In genomic region chr10:33265621-33266020, GRCh38 we compare ENCODE assay signal across 14 cellular contexts.
DNase-seq lines count a peak whose midpoint lies in the region; ATAC-seq and TF ChIP-seq lines count a peak whose summit lies in the region.
"Had no signal": no experiment of that assay in that cellular context is flagged by ENCODE, and none has a peak within 500 bp of the region (broad histone marks: within the 10 kb centered on the region; RNA-seq: fewer than 3 reads in every experiment).

No MANE protein-coding gene starts in this region.

- TF ChIP-seq CTCF in Calu3 (IDR thresholded peaks at IDR 0.05; ENCODE audit: unreplicated experiment) (no peak), ovary (IDR thresholded peaks at IDR 0.05) (no peak)

- H3K36me3 Mint-ChIP-seq in Calu3 (ENCODE audit: insufficient read depth, unreplicated experiment), result peaks cover 35% of the 10 kb centered on the region
- H3K36me3 Mint-ChIP-seq in activated T-cell treated with anti-CD3 and anti-CD28 coated beads, Interleukin-2, amount 50 U/mL, for 72 hours (ENCODE audit: insufficient read depth in 2 of 2), result peaks cover 1 to 2% of the 10 kb centered on the region in 2 donors

- H3K27ac ChIP-seq in mesendoderm (ENCODE audit: low read depth, low read length) (no peak overlapping the region), ovary (no peak overlapping the region)
- H3K27ac ChIP-seq: upper lobe of left lung had no signal

- H2BK120ac ChIP-seq in mesendoderm (ENCODE audit: low read depth, low read length), result no peak overlapping the region

- no peak overlapping the region for H2BK15ac ChIP-seq in mesendoderm (replicated peaks; ENCODE audit: low read depth)

- no peak overlapping the region for H3K18ac ChIP-seq in mesendoderm (ENCODE audit: low read length)

- no peak overlapping the region for H3K4me3 ChIP-seq in MG63
- H3K4me3 ChIP-seq in mesendoderm (ENCODE audit: low read length), result no peak overlapping the region
- H3K4me3 ChIP-seq in ovary, result no peak overlapping the region
- H3K4me3 ChIP-seq: upper lobe of left lung had no signal

- H3K27me3 Mint-ChIP-seq in Calu3 (ENCODE audit: unreplicated experiment), result no peaks in the 10 kb centered on the region
- peaks cover 55% of the 10 kb centered on the region for H3K27me3 Mint-ChIP-seq in activated T-cell treated with anti-CD3 and anti-CD28 coated beads, Interleukin-2, amount 50 U/mL, for 72 hours (ENCODE audit: low read depth)

- no peak for TF ChIP-seq EP300 in ovary (IDR thresholded peaks at IDR 0.05)

- H3K79me2 ChIP-seq in mesendoderm (ENCODE audit: control insufficient read depth, insufficient read depth, low read length), result no peaks in the 10 kb centered on the region

- H2AK5ac ChIP-seq in mesendoderm (ENCODE audit: low read length), result no peak overlapping the region

- ATAC-seq in GM21717 (IDR thresholded peaks at IDR 0.05; ENCODE audit: unreplicated experiment), result peak; percentile 56
- peak; percentile 64 to 68 for ATAC-seq in activated T-cell treated with anti-CD3 and anti-CD28 coated beads, Interleukin-2, amount 50 U/mL, for 72 hours (replicated peaks in 1 of 2)

- no peak overlapping the region for H4K8ac ChIP-seq in mesendoderm (ENCODE audit: low read depth, low read length)

- H3K9me3 ChIP-seq in MG63, result no peaks in the 10 kb centered on the region
- no peaks in the 10 kb centered on the region for H3K9me3 ChIP-seq in ovary
- H3K9me3 ChIP-seq: upper lobe of left lung had no signal

- H3K4me2 ChIP-seq in mesendoderm (ENCODE audit: low read length), result no peak overlapping the region

- no peak overlapping the region for H3K23ac ChIP-seq in mesendoderm (ENCODE audit: low read length)

- H3K9ac ChIP-seq in mesendoderm (ENCODE audit: low read length), result no peak overlapping the region

- H3K27me3 ChIP-seq in MG63 (no peaks in the 10 kb centered on the region), mesendoderm (ENCODE audit: insufficient read depth, low read length, poor library complexity) (no peaks in the 10 kb centered on the region), ovary (no peaks in the 10 kb centered on the region)
- H3K27me3 ChIP-seq: upper lobe of left lung had no signal

- no peaks in the 10 kb centered on the region for H3K4me1 ChIP-seq in mesendoderm (ENCODE audit: control insufficient read depth, low read depth, low read length)
- no peaks in the 10 kb centered on the region for H3K4me1 ChIP-seq in ovary (ENCODE audit: insufficient read depth)

- no peaks in the 10 kb centered on the region for H3K79me1 ChIP-seq in mesendoderm (ENCODE audit: low read length)

- H3K9me3 Mint-ChIP-seq in Calu3 (ENCODE audit: low read depth, unreplicated experiment), result no peaks in the 10 kb centered on the region
- no peaks in the 10 kb centered on the region for H3K9me3 Mint-ChIP-seq in activated T-cell treated with anti-CD3 and anti-CD28 coated beads, Interleukin-2, amount 50 U/mL, for 72 hours
- H3K9me3 Mint-ChIP-seq: CD8-positive, alpha-beta memory T cell had no signal

- H2BK5ac ChIP-seq in mesendoderm (ENCODE audit: low read length), result no peak overlapping the region

- no TSS peak for BruUV-seq in Calu3 (replicated peaks; lab: Mats Ljungman, UMichigan)

- H3K36me3 ChIP-seq in MG63 (no peaks in the 10 kb centered on the region), mesendoderm (ENCODE audit: control insufficient read depth, insufficient read depth, low read length) (no peaks in the 10 kb centered on the region), ovary (no peaks in the 10 kb centered on the region)

- CTCF ChIA-PET in Calu3 (lab: Charles Lee), result no interaction called here

- no peak overlapping the region for H3K56ac ChIP-seq in mesendoderm (ENCODE audit: low read length)

- peak overlapping the region; percentile 32 for H3K4me3 Mint-ChIP-seq in Calu3 (ENCODE audit: low read depth, unreplicated experiment)
- peak overlapping the region in 1 of 2 donors; percentile 30 for H3K4me3 Mint-ChIP-seq in activated T-cell treated with anti-CD3 and anti-CD28 coated beads, Interleukin-2, amount 50 U/mL, for 72 hours
- H3K4me3 Mint-ChIP-seq: CD8-positive, alpha-beta memory T cell had no signal

- H3K4me1 Mint-ChIP-seq in Calu3 (ENCODE audit: low read depth, unreplicated experiment), result peaks cover 34% of the 10 kb centered on the region
- H3K4me1 Mint-ChIP-seq in activated T-cell treated with anti-CD3 and anti-CD28 coated beads, Interleukin-2, amount 50 U/mL, for 72 hours (ENCODE audit: low read depth), result peaks cover 38% of the 10 kb centered on the region

- no peak overlapping the region for H3K4ac ChIP-seq in mesendoderm (ENCODE audit: low read depth, low read length)

- no CpG with 5 or more reads among the region's 4 CpGs for WGBS in mesendoderm (ENCODE audit: extremely low coverage, insufficient coverage, low lambda C conversion rate)
- 86 to 90% (median 89%) methylated on average over 4 of the region's 4 CpGs for WGBS in ovary, 3 donors

- intact Hi-C loops in Calu3 (cut with micrococcal nuclease; ENCODE audit: unreplicated experiment), result no loop called here
- intact Hi-C loops in ovary (cut with DNase I), result loop anchor here in 1 of 4 donors (10.0 kb wide), 1 partner anchor 51 kb away; no protein-coding TSS in a partner anchor

- TF ChIP-seq POLR2A in ovary (IDR thresholded peaks at IDR 0.05), result no peak

- H3K27ac Mint-ChIP-seq in Calu3 (ENCODE audit: unreplicated experiment), result peak overlapping the region; percentile 93
- no peak overlapping the region for H3K27ac Mint-ChIP-seq in activated T-cell treated with anti-CD3 and anti-CD28 coated beads, Interleukin-2, amount 50 U/mL, for 72 hours

- no peak for DNase-seq in Calu3
- DNase-seq in activated T-cell treated with anti-CD3 and anti-CD28 coated beads, Interleukin-2, amount 50 U/mL, for 72 hours, result peak; percentile 79 to 81
- peak; percentile 41 to 59 (median 56) for DNase-seq in stimulated activated CD4-positive, alpha-beta T cell treated with anti-CD3 and anti-CD28 coated beads, Interleukin-12 subunit alpha, Interleukin-12 subunit beta, amount 100 ng/mL, for 48 hours (ENCODE audit: low read depth in 2 of 3, low spot score in 1 of 3)
- no peak for DNase-seq in NCI-H226
- no peak for DNase-seq in MG63
- DNase-seq in mesendoderm, result no peak
- DNase-seq in ovary, result no peak
- DNase-seq: CD8-positive, alpha-beta memory T cell; cerebellar nuclear complex; islet precursor cell; NCI-H1048; NCI-H69; upper lobe of left lung had no signal

- no peak overlapping the region for H4K5ac ChIP-seq in mesendoderm (ENCODE audit: low read length)

Comparison
In these comparisons a context has a peak if more than half of its experiments do, and no peak if none do; other contexts are left out.
1. DNase-seq: peak in activated T-cell treated with anti-CD3 and anti-CD28 coated beads, Interleukin-2, amount 50 U/mL, for 72 hours (2 of 2) and stimulated activated CD4-positive, alpha-beta T cell treated with anti-CD3 and anti-CD28 coated beads, Interleukin-12 subunit alpha, Interleukin-12 subunit beta, amount 100 ng/mL, for 48 hours (3 of 3); none in Calu3 (single experiment), NCI-H226 (single experiment), MG63 (single experiment), mesendoderm (single experiment) and ovary (0 of 5).